ENCODE assay signal across 8 cellular contexts in the genomic region with DNA sequence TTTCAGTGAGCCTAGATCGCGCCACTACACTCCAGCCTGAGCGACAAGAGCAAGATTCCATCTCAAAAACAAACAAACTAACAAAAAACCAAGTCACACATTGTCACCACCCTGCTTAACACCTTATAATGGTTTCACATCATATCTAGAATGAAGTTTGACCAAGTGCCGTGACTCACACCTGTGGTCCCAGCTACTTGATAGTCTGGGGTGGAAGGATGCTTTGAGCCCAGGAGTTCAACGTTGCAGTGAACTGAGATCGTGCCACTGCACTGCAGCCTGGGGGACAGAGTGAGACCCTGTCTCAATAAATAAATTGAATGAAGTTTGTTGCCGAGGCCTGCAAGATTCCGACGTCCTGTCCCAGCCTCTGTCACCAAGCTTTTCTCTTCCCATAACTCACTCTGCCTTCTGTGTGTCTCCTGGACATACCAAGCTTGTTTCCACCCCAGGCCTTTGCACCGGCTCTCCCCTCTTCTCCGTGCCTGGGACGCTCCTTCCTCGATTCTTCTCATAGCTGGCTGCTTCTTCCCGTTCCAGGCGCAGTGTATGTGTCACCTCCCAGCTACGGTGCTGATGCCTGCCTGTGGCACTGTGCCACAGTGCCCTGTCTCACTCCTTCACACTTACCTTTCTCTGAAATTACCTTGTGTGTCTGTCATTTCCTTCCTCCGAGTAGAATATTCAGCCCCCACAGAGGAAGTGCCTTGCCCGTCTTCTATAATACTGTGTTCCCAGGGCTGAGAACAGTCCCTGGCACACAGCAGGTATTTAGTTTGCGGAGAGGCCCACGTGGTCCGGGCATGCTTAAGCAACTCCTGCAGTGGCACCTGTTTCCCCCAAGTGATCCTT. TPM values are rescaled to one million over a fixed set of nuclear protein-coding genes. Genes with fewer than 3 reads are reported as not detected.
DNase-seq lines count a peak whose midpoint lies in the region; ATAC-seq and FAIRE-seq lines count a peak whose summit lies in the region.

No MANE protein-coding gene starts in this region.

- H3K27ac Mint-ChIP-seq in T-helper 17 cell, result peak overlapping the region; percentile 98
- peak overlapping the region; percentile 75 to 86 for H3K27ac Mint-ChIP-seq in effector memory CD8-positive, alpha-beta T cell

- FAIRE-seq in small intestine (lab: Jason Lieb, UNC), result no peak

- no peaks in the 10 kb centered on the region for H3K9me3 ChIP-seq in T-helper 17 cell (ENCODE audit: control insufficient read depth, low read length, poor library complexity, severe bottlenecking)
- H3K9me3 ChIP-seq in small intestine (ENCODE audit: control insufficient read depth, low read depth), result no peaks in the 10 kb centered on the region

- no peaks in the 10 kb centered on the region for H3K36me3 ChIP-seq in small intestine (ENCODE audit: control insufficient read depth in 2 of 2, insufficient read depth in 2 of 2, low read length in 2 of 2)

- H3K27me3 Mint-ChIP-seq in T-helper 17 cell, result no peaks in the 10 kb centered on the region
- H3K27me3 Mint-ChIP-seq in effector memory CD8-positive, alpha-beta T cell, result no peaks in the 10 kb centered on the region

- DNase-seq in DMS79 treated with DMSO at 0.1 percent for 48 hours (lab: John Stamatoyannopoulos, UW), result peak; percentile 99
- DNase-seq in DMS79 (lab: John Stamatoyannopoulos, UW), result no peak
- DNase-seq in T-helper 17 cell, result peak in 1 of 3 donors; percentile 26
- DNase-seq in effector memory CD8-positive, alpha-beta T cell, result peak in 1 of 3 experiments; percentile 37
- DNase-seq in small intestine, result peak; percentile 20
- no peak for DNase-seq in NCI-H226
- no peak for DNase-seq in COLO668 (lab: John Stamatoyannopoulos, UW; ENCODE audit: unreplicated experiment)

- H3K4me3 ChIP-seq in small intestine (ENCODE audit: low read depth in 1 of 2, low read length in 2 of 2), result no peak overlapping the region

- H3K4me1 Mint-ChIP-seq in T-helper 17 cell, result peaks cover 37% of the 10 kb centered on the region
- H3K4me1 Mint-ChIP-seq in effector memory CD8-positive, alpha-beta T cell (ENCODE audit: low read depth in 2 of 2), result peaks cover 32 to 39% of the 10 kb centered on the region in 2 donors

- WGBS in small intestine, 3 donors, result 38 to 59% (median 41%) methylated on average over 21 of the region's 21 CpGs

- peak overlapping the region; percentile 89 for H3K4me3 Mint-ChIP-seq in T-helper 17 cell
- peak overlapping the region; percentile 39 to 65 for H3K4me3 Mint-ChIP-seq in effector memory CD8-positive, alpha-beta T cell

- peaks cover 2 to 5% of the 10 kb centered on the region in 2 donors for H3K4me1 ChIP-seq in small intestine (ENCODE audit: control insufficient read depth in 2 of 2, insufficient read depth in 1 of 2, low read depth in 1 of 2, low read length in 1 of 2)

- ATAC-seq in T-helper 17 cell (peak; percentile 74), GM21717 (IDR thresholded peaks at IDR 0.05; ENCODE audit: unreplicated experiment) (no peak)
- ATAC-seq in effector memory CD8-positive, alpha-beta T cell (replicated peaks), result peak; percentile 74

- H3K27me3 ChIP-seq in small intestine (ENCODE audit: control insufficient read depth in 2 of 2, insufficient read depth in 2 of 2, low read length in 2 of 2), result no peaks in the 10 kb centered on the region

- H3K9me3 Mint-ChIP-seq in effector memory CD8-positive, alpha-beta T cell, result no peaks in the 10 kb centered on the region

- H3K27ac ChIP-seq in small intestine (ENCODE audit: low read depth in 1 of 2, low read length in 1 of 2), result no peak overlapping the region

- peaks cover 2% of the 10 kb centered on the region for H3K36me3 Mint-ChIP-seq in T-helper 17 cell (ENCODE audit: low read depth)
- peaks cover 26% of the 10 kb centered on the region for H3K36me3 Mint-ChIP-seq in effector memory CD8-positive, alpha-beta T cell (ENCODE audit: insufficient read depth)

RNA-seq across cellular contexts. Expression of a gene that starts 3.8 kb away (rescaled TPM):
- total RNA-seq in T-helper 17 cell, result 10 to 100 TPM; 24.5 to 25.2 TPM
- polyA plus RNA-seq in small intestine, result 10 to 100 TPM in 1 of 3 donors, 1 to 10 TPM in 2; 4.7 to 39.2 (median 5.1) TPM

RNA-seq across cellular contexts. Expression of a gene that starts 23.6 kb away (rescaled TPM):
- total RNA-seq in T-helper 17 cell, result 10 to 100 TPM; 30.4 to 37.4 TPM
- 100 to 1,000 TPM in 1 of 3 donors, 10 to 100 TPM in 2; 37.7 to 181 (median 96.2) TPM for polyA plus RNA-seq in small intestine

Comparison
In these comparisons a context has a peak if more than half of its experiments do, and no peak if none do; other contexts are left out.
1. DNase-seq: peak in DMS79 treated with DMSO at 0.1 percent for 48 hours (single experiment) and small intestine (single experiment); none in DMS79 (single experiment), NCI-H226 (single experiment) and COLO668 (single experiment).